12 cellular contexts compared by ENCODE assay signal in the genomic region with DNA sequence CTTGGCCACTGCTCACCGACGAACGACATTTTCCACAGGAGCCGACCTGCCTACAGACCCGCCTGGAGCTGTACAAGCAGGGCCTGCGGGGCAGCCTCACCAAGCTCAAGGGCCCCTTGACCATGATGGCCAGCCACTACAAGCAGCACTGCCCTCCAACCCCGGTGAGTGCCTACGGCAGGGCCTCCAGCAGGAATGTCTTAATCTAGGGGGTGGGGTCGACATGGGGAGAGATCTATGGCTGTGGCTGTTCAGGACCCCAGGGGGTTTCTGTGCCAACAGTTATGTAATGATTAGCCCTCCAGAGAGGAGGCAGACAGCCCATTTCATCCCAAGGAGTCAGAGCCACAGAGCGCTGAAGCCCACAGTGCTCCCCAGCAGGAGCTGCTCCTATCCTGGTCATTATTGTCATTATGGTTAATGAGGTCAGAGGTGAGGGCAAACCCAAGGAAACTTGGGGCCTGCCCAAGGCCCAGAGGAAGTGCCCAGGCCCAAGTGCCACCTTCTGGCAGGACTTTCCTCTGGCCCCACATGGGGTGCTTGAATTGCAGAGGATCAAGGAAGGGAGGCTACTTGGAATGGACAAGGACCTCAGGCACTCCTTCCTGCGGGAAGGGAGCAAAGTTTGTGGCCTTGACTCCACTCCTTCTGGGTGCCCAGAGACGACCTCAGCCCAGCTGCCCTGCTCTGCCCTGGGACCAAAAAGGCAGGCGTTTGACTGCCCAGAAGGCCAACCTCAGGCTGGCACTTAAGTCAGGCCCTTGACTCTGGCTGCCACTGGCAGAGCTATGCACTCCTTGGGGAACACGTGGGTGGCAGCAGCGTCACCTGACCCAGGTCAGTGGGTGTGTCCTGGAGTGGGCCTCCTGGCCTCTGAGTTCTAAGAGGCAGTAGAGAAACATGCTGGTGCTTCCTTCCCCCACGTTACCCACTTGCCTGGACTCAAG. TPM values are rescaled to one million over a fixed set of nuclear protein-coding genes. Genes with fewer than 3 reads are reported as not detected.
DNase-seq lines count a peak whose midpoint lies in the region; ATAC-seq, FAIRE-seq and TF ChIP-seq lines count a peak whose summit lies in the region.
"Had no signal": no experiment of that assay in that cellular context is flagged by ENCODE, and none has a peak within 500 bp of the region (broad histone marks: within the 10 kb centered on the region; RNA-seq: fewer than 3 reads in every experiment).

No MANE protein-coding gene starts in this region.

- no peaks in the 10 kb centered on the region for H4K20me1 ChIP-seq in GM12878 (ENCODE audit: control insufficient read depth, insufficient read depth)

- no peaks in the 10 kb centered on the region for H3K9me3 Mint-ChIP-seq in stimulated activated naive B cell treated with anti-CD40 and anti-IgM and Interleukin-4, amounts not matched to agents 10 μg/mL and 1 μg/mL and 100 μg/mL, for 72 hours

- TF ChIP-seq EP300 in GM12878 (IDR thresholded peaks at IDR 0.05; ENCODE audit: borderline replicate concordance in 1 of 2, control insufficient read depth in 1 of 2, low read depth in 2 of 2, low read length in 2 of 2): no peak

- H3K27me3 ChIP-seq in GM12878 (replicated peaks in 1 of 2; ENCODE audit: control insufficient read depth in 2 of 2, insufficient read depth in 2 of 2, low read length in 1 of 2): no peaks in the 10 kb centered on the region
- no peaks in the 10 kb centered on the region for H3K27me3 ChIP-seq in vagina
- H3K27me3 ChIP-seq: SJCRH30 had no signal

- no peaks in the 10 kb centered on the region for H3K27me3 Mint-ChIP-seq in stimulated activated naive B cell treated with anti-CD40 and anti-IgM and Interleukin-4, amounts not matched to agents 10 μg/mL and 1 μg/mL and 100 μg/mL, for 72 hours

- H3K36me3 ChIP-seq in GM12878 (ENCODE audit: control insufficient read depth in 2 of 2, insufficient read depth in 2 of 2, low read length in 1 of 2) (no peaks in the 10 kb centered on the region), vagina (no peaks in the 10 kb centered on the region)
- H3K36me3 ChIP-seq: SJCRH30 had no signal

- peak; percentile 51 for DNase-seq in activated naive CD4-positive, alpha-beta T cell treated with Interleukin-2 at 50 U/mL for 16 hours
- no peak for DNase-seq in activated naive CD4-positive, alpha-beta T cell (lab: John Stamatoyannopoulos, UW)
- peak; percentile 28 for DNase-seq in NCI-H69 (lab: John Stamatoyannopoulos, UW)
- DNase-seq in GM12878 (ENCODE audit: low read depth, low spot score): no peak
- DNase-seq in stimulated activated naive B cell treated with anti-CD40 and anti-IgM and Interleukin-4, amounts not matched to agents 10 μg/mL and 1 μg/mL and 100 μg/mL, for 72 hours: no peak
- no peak for DNase-seq in vagina (ENCODE audit: extremely low spot score in 2 of 2)
- no peak for DNase-seq in stimulated activated naive CD4-positive, alpha-beta T cell treated with Interleukin-2 at 50 U/mL for 16 hours (lab: John Stamatoyannopoulos, UW)
- DNase-seq: activated CD4-positive, CD25-positive, alpha-beta regulatory T cell; SJCRH30 had no signal

- intact Hi-C loops in GM12878 (cut with micrococcal nuclease; ENCODE audit: unreplicated experiment) (no loop called here), vagina (cut with DNase I) (no loop called here)

- in situ Hi-C loops in GM12878 (cut with MboI): loop anchor here (10.0 kb wide), 1 partner anchor 430 kb away; no protein-coding TSS in a partner anchor

- H2AFZ ChIP-seq in GM12878 (ENCODE audit: control insufficient read depth, low read depth, low read length): no peak overlapping the region

- H3K9me3 ChIP-seq in GM12878 (replicated peaks; ENCODE audit: control insufficient read depth, insufficient read depth, low read length) (no peaks in the 10 kb centered on the region), vagina (no peaks in the 10 kb centered on the region)
- H3K9me3 ChIP-seq: SJCRH30 had no signal

- CTCF ChIA-PET in GM12878 (lab: Yijun Ruan, JAX): interaction anchor here (0.6 to 1.4 kb wide), 4 partner anchors 10 to 259 kb away, joined by 3 read pairs; no protein-coding TSS in a partner anchor

- H3K36me3 Mint-ChIP-seq in stimulated activated naive B cell treated with anti-CD40 and anti-IgM and Interleukin-4, amounts not matched to agents 10 μg/mL and 1 μg/mL and 100 μg/mL, for 72 hours: peaks cover 19 to 39% of the 10 kb centered on the region in 2 donors

- H3K4me3 ChIP-seq in GM12878 (no peak overlapping the region), vagina (no peak overlapping the region)
- H3K4me3 ChIP-seq: SJCRH30, skin epidermis had no signal

- peak overlapping the region; percentile 89 for H3K27ac Mint-ChIP-seq in stimulated activated naive B cell treated with anti-CD40 and anti-IgM and Interleukin-4, amounts not matched to agents 10 μg/mL and 1 μg/mL and 100 μg/mL, for 72 hours

- TF ChIP-seq POLR2A in GM12878 (IDR thresholded peaks at IDR 0.05; ENCODE audit: low read depth, low read length) (no peak), vagina (IDR thresholded peaks at IDR 0.05) (no peak)

- H3K4me2 ChIP-seq in GM12878 (ENCODE audit: control insufficient read depth, insufficient read depth): no peak overlapping the region

- POLR2A ChIA-PET in GM12878 (lab: Charles Lee): interaction anchor here (0.5 to 1.1 kb wide), 2 partner anchors 10 to 17 kb away, joined by 3 read pairs; no protein-coding TSS in a partner anchor

- H3K27ac ChIP-seq in GM12878 (ENCODE audit: control insufficient read depth, insufficient read depth): no peak overlapping the region
- H3K27ac ChIP-seq in vagina: no peak overlapping the region
- H3K27ac ChIP-seq: SJCRH30, skin epidermis had no signal

- ATAC-seq in GM12878: peak; percentile 63
- peak; percentile 58 to 66 for ATAC-seq in stimulated activated naive B cell treated with anti-CD40 and anti-IgM and Interleukin-4, amounts not matched to agents 10 μg/mL and 1 μg/mL and 100 μg/mL, for 72 hours (replicated peaks)
- no peak for ATAC-seq in GM21737 (IDR thresholded peaks at IDR 0.05; ENCODE audit: unreplicated experiment)

- 70% methylated on average over 16 of the region's 16 CpGs for WGBS in GM12878 (ENCODE audit: insufficient coverage, insufficient replicate concordance, low lambda C conversion rate, missing lambda C conversion rate)

- no peak for TF ChIP-seq CTCF in GM12878 (IDR thresholded peaks at IDR 0.05 in 2 of 3, conservative IDR thresholded peaks at IDR 0.05 in 1 of 3; ENCODE audit: control insufficient read depth in 2 of 3, extremely low read depth in 1 of 3, insufficient read depth in 1 of 3, low read depth in 3 of 3, low read length in 3 of 3)
- TF ChIP-seq CTCF in vagina (IDR thresholded peaks at IDR 0.05): no peak

- SMC1A ChIA-PET in GM12878 (lab: Charles Lee; ENCODE audit: uncharacterized antibody, unreplicated experiment): interaction anchor here (1.1 kb wide), 1 partner anchor 13 kb away, joined by 4 read pairs; no protein-coding TSS in a partner anchor

- no peak for FAIRE-seq in GM12878 (lab: Jason Lieb, UNC)

- H3K4me3 Mint-ChIP-seq in stimulated activated naive B cell treated with anti-CD40 and anti-IgM and Interleukin-4, amounts not matched to agents 10 μg/mL and 1 μg/mL and 100 μg/mL, for 72 hours: peak overlapping the region; percentile 87 to 88

- peaks cover 58 to 95% of the 10 kb centered on the region in 2 donors for H3K4me1 Mint-ChIP-seq in stimulated activated naive B cell treated with anti-CD40 and anti-IgM and Interleukin-4, amounts not matched to agents 10 μg/mL and 1 μg/mL and 100 μg/mL, for 72 hours

- no TSS peak for BruUV-seq in GM12878 (replicated peaks; lab: Mats Ljungman, UMichigan)

- no peaks in the 10 kb centered on the region for H3K4me1 ChIP-seq in GM12878 (ENCODE audit: control insufficient read depth, insufficient read depth, low read length)
- no peaks in the 10 kb centered on the region for H3K4me1 ChIP-seq in vagina
- H3K4me1 ChIP-seq: SJCRH30 had no signal

- no peaks in the 10 kb centered on the region for H3K79me2 ChIP-seq in GM12878 (ENCODE audit: control insufficient read depth, insufficient read depth, low read length)

- RAD21 ChIA-PET in GM12878 (lab: Charles Lee; ENCODE audit: unreplicated experiment): interaction anchor here (1.2 to 1.3 kb wide), 2 partner anchors 10 to 115 kb away, joined by 3 to 4 read pairs; no protein-coding TSS in a partner anchor

- TF ChIP-seq RAD21 in GM12878 (IDR thresholded peaks at IDR 0.05; ENCODE audit: insufficient read depth, low read depth, low read length): no peak

- H3K9ac ChIP-seq in GM12878 (ENCODE audit: control insufficient read depth, insufficient read depth, low read length): no peak overlapping the region

RNA-seq across cellular contexts. Expression of gene CSF2, which starts 1.5 kb away (rescaled TPM):
- total RNA-seq in GM12878 (2013; cell fraction: nucleolus; rRNA removed): not detected in 2 replicates
- total RNA-seq in GM12878 (2014; rRNA removed) (1.1 and 2.0 TPM in 2 replicates), GM12878 (2014; rRNA removed; fragmentation: Illumina TruSeq; extraction: Trizol) (0.81 and 0.83 TPM in 2 replicates), GM12878 (2021) (0.85 and 1.4 TPM in 2 replicates), vagina (not detected)
- polyA plus RNA-seq in GM12878 (2011; ENCODE audit: low read depth): not detected
- polyA plus RNA-seq in GM12878 (2011; rRNA removed) (0.15 and 0.23 TPM in 2 replicates), GM12878 (2014; fragmentation: Illumina TruSeq; extraction: Trizol) (0.44 TPM in 1 of 2 replicates, not detected in the other), GM12878 (2014; fragmentation: Nextera tagmentation; extraction: Ambion mirVana) (under 1 TPM; 0.39 to 0.57 TPM), GM12878 (2014; rRNA removed) (1.1 and 2.0 TPM in 2 replicates), GM12878 (2016; fragmentation: Nextera tagmentation; extraction: Ambion mirVana) (not detected)
- polyA plus RNA-seq in GM12878 (2011; cell fraction: cytosol; rRNA removed): 0.20 and 0.25 TPM in 2 replicates
- polyA plus RNA-seq in GM12878 (2011; cell fraction: nucleus; rRNA removed): 0.26 TPM in 1 of 2 replicates, not detected in the other
- not detected in 2 replicates for polyA plus RNA-seq in GM12878 (2012)
- polyA minus RNA-seq in GM12878 (2011; rRNA and poly(A)+ RNA removed): 0.41 TPM in 1 of 2 replicates, not detected in the other
- polyA minus RNA-seq in GM12878 (2011; cell fraction: cytosol; rRNA and poly(A)+ RNA removed): not detected in 2 replicates
- not detected in 2 replicates for polyA minus RNA-seq in GM12878 (2011; cell fraction: nucleus; rRNA and poly(A)+ RNA removed)
- total RNA-seq: SJCRH30 had no signal
- polyA plus RNA-seq: neural cell had no signal

RNA-seq across cellular contexts. Expression of gene IL3, which starts 14.6 kb away (rescaled TPM):
- not detected in 2 replicates for total RNA-seq in GM12878 (2013; cell fraction: nucleolus; rRNA removed)
- not detected in 2 replicates for total RNA-seq in GM12878 (2014; rRNA removed)
- total RNA-seq in GM12878 (2014; rRNA removed; fragmentation: Illumina TruSeq; extraction: Trizol): not detected in 2 replicates
- not detected in 2 replicates for total RNA-seq in GM12878 (2021)
- polyA plus RNA-seq in GM12878 (2011; ENCODE audit: low read depth): not detected
- polyA plus RNA-seq in GM12878 (2011; rRNA removed): not detected in 2 replicates
- polyA plus RNA-seq in GM12878 (2011; cell fraction: cytosol; rRNA removed): not detected in 2 replicates
- polyA plus RNA-seq in GM12878 (2011; cell fraction: nucleus; rRNA removed): not detected in 2 replicates
- not detected in 2 replicates for polyA plus RNA-seq in GM12878 (2012)
- not detected in 2 replicates for polyA plus RNA-seq in GM12878 (2014; fragmentation: Illumina TruSeq; extraction: Trizol)
- not detected for polyA plus RNA-seq in GM12878 (2014; fragmentation: Nextera tagmentation; extraction: Ambion mirVana)
- not detected in 2 replicates for polyA plus RNA-seq in GM12878 (2014; rRNA removed)
- not detected for polyA plus RNA-seq in GM12878 (2016; fragmentation: Nextera tagmentation; extraction: Ambion mirVana)
- polyA minus RNA-seq in GM12878 (2011; rRNA and poly(A)+ RNA removed): not detected in 2 replicates
- polyA minus RNA-seq in GM12878 (2011; cell fraction: cytosol; rRNA and poly(A)+ RNA removed): not detected in 2 replicates
- polyA minus RNA-seq in GM12878 (2011; cell fraction: nucleus; rRNA and poly(A)+ RNA removed): not detected in 2 replicates
- not detected for total RNA-seq in vagina
- total RNA-seq: SJCRH30 had no signal
- polyA plus RNA-seq: neural cell had no signal

Comparison
In these comparisons a context has a peak if more than half of its experiments do, and no peak if none do; other contexts are left out.
1. DNase-seq: peak in activated naive CD4-positive, alpha-beta T cell treated with Interleukin-2 at 50 U/mL for 16 hours (single experiment) and NCI-H69 (single experiment); none in activated naive CD4-positive, alpha-beta T cell (0 of 4), GM12878 (single experiment), stimulated activated naive B cell treated with anti-CD40 and anti-IgM and Interleukin-4, amounts not matched to agents 10 μg/mL and 1 μg/mL and 100 μg/mL, for 72 hours (single experiment), vagina (0 of 2) and stimulated activated naive CD4-positive, alpha-beta T cell treated with Interleukin-2 at 50 U/mL for 16 hours (single experiment).